7 cellular contexts compared by ENCODE assay signal in genomic region chr7:143240323-143241168, GRCh38. TPM values are rescaled to one million over a fixed set of nuclear protein-coding genes. Genes with fewer than 3 reads are reported as not detected.
A peak's percentile ranks its signal among the peaks of the same experiment; 100 is the strongest.
DNase-seq lines count a peak whose midpoint lies in the region; ATAC-seq, FAIRE-seq and TF ChIP-seq lines count a peak whose summit lies in the region.

No MANE protein-coding gene starts in this region.

- H3K27ac ChIP-seq in ascending aorta = no peak overlapping the region

- H3K36me3 ChIP-seq in ascending aorta = no peaks in the 10 kb centered on the region
- no peaks in the 10 kb centered on the region for H3K36me3 ChIP-seq in skeletal muscle satellite cell (ENCODE audit: insufficient read depth, low read length)

- intact Hi-C loops in ascending aorta (cut with DNase I) = loop anchor here (2.0 to 5.0 kb wide), 3 partner anchors 47 to 176 kb away; partner anchors contain the start of gene CASP2

- peak; percentile 90 for ATAC-seq in HG02642 (IDR thresholded peaks at IDR 0.05; ENCODE audit: poor library complexity, unreplicated experiment)

- H3K4me1 ChIP-seq in ascending aorta = no peaks in the 10 kb centered on the region
- H3K4me1 ChIP-seq in skeletal muscle satellite cell (ENCODE audit: control insufficient read depth, insufficient read depth, low read length) = peaks cover 39% of the 10 kb centered on the region

- DNase-seq in GM12891 (ENCODE audit: insufficient read length, low spot score) = no peak
- DNase-seq in NCI-H1417 (lab: John Stamatoyannopoulos, UW) = peak; percentile 58 to 83 (median 66)
- peak; percentile 83 for DNase-seq in SW480 (ENCODE audit: low spot score)
- peak in 1 of 2 donors; percentile 78 for DNase-seq in ascending aorta (ENCODE audit: low spot score in 2 of 2)
- DNase-seq in hypothalamus (lab: John Stamatoyannopoulos, UW) = peak in 33 of 51 donors; percentile 4 to 75 (median 39)

- peak; percentile 60 to 91 (median 83) for TF ChIP-seq CTCF in ascending aorta (IDR thresholded peaks at IDR 0.05)

- peak overlapping the region; percentile 74 for H3K4me2 ChIP-seq in skeletal muscle satellite cell (ENCODE audit: low read length)

- H3K9me3 ChIP-seq in ascending aorta (no peaks in the 10 kb centered on the region), skeletal muscle satellite cell (replicated peaks; ENCODE audit: low read length) (no peaks in the 10 kb centered on the region)

- TF ChIP-seq POLR2A in GM12891 (IDR thresholded peaks at IDR 0.05; ENCODE audit: low read depth, low read length) = no peak

- H3K4me3 ChIP-seq in ascending aorta (no peak overlapping the region), skeletal muscle satellite cell (ENCODE audit: low read length) (peak overlapping the region; percentile 54)

- H3K27me3 ChIP-seq in ascending aorta (no peaks in the 10 kb centered on the region), skeletal muscle satellite cell (ENCODE audit: control insufficient read depth, insufficient read depth, low read length) (no peaks in the 10 kb centered on the region)

- peak; percentile 63 for FAIRE-seq in GM12891 (lab: Jason Lieb, UNC)

- H3K9ac ChIP-seq in skeletal muscle satellite cell (ENCODE audit: low read depth, low read length) = peak overlapping the region; percentile 61

TF ChIP-seq in GM12891, 5 proteins besides CTCF, POLR2A, EP300 and RAD21:
- TF ChIP-seq POLR2AphosphoS5 (IDR thresholded peaks at IDR 0.05; ENCODE audit: low read depth, low read length) (no peak), POU2F2 (IDR thresholded peaks at IDR 0.05; ENCODE audit: low read depth, low read length) (no peak), TAF1 (IDR thresholded peaks at IDR 0.05; ENCODE audit: low read depth, low read length) (no peak), PAX5 (IDR thresholded peaks at IDR 0.05; ENCODE audit: insufficient read depth, low read length, severe bottlenecking) (no peak), SPI1 (IDR thresholded peaks at IDR 0.05; ENCODE audit: low read depth, low read length) (no peak)
TF ChIP-seq in GM12891: peak in this region for 0.

RNA-seq across cellular contexts. Expression of gene TAS2R40, which starts 18.7 kb away (rescaled TPM):
- polyA plus RNA-seq in GM12891 (2012; ENCODE audit: low read depth, missing spikeins) = not detected
- total RNA-seq in ascending aorta = not detected
- not detected in 2 replicates for total RNA-seq in skeletal muscle satellite cell (2012; rRNA removed)

RNA-seq across cellular contexts. Expression of gene GSTK1, which starts 22.7 kb away (rescaled TPM):
- polyA plus RNA-seq in GM12891 (2012; ENCODE audit: low read depth, missing spikeins) = 94.8 TPM
- total RNA-seq in ascending aorta = 174 TPM
- total RNA-seq in skeletal muscle satellite cell (2012; rRNA removed) = 77.6 and 102 TPM in 2 replicates

RNA-seq across cellular contexts. Expression of gene TMEM139, which starts 44.2 kb away (rescaled TPM):
- polyA plus RNA-seq in GM12891 (2012; ENCODE audit: low read depth, missing spikeins) = 0.13 TPM
- total RNA-seq in ascending aorta = 11.5 TPM
- total RNA-seq in skeletal muscle satellite cell (2012; rRNA removed) = 0.44 TPM in 1 of 2 replicates, not detected in the other

RNA-seq across cellular contexts. Expression of gene CASP2, which starts 47.6 kb away (rescaled TPM):
- polyA plus RNA-seq in GM12891 (2012; ENCODE audit: low read depth, missing spikeins) = 12.6 TPM
- 13.7 TPM for total RNA-seq in ascending aorta
- 8.3 and 9.9 TPM in 2 replicates for total RNA-seq in skeletal muscle satellite cell (2012; rRNA removed)

RNA-seq across cellular contexts. Expression of gene TAS2R39, which starts 57.3 kb away (rescaled TPM):
- polyA plus RNA-seq in GM12891 (2012; ENCODE audit: low read depth, missing spikeins) = not detected
- not detected for total RNA-seq in ascending aorta
- total RNA-seq in skeletal muscle satellite cell (2012; rRNA removed) = not detected in 2 replicates
